ENCODE assay signal across 23 cellular contexts in the genomic region with DNA sequence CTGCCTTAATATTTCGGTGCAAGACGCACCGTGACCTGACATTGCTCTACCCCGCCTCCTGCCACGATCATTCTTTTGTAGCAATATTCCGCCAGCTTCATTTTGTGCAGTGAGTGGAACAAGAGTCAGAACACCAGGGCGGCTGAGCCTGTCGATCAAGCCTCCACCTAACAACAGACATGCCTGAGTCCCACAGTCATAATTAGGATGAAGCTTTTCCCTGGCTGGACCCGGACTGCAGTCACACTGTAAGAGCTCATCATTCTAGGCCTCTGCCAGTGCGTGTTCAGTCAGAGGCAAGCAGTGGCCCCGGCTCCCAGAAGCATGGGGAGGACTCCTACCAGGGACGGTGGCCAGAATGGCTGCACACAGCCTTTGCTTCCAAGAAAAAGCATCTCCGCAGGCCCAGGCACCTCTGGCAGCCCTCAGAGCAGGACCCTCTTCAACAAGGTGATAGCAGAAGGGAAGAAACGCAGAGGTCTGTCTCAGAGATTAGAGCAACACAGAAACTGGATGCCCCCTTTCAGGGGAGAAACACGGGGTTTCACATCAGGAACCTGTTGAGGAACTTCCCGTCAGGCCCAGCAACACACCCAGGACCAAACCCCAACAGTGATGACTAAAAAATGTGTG. TPM values are rescaled to one million over a fixed set of nuclear protein-coding genes. Genes with fewer than 3 reads are reported as not detected.
"Had no signal": no experiment of that assay in that cellular context is flagged by ENCODE, and none has a peak within 500 bp of the region (broad histone marks: within the 10 kb centered on the region; RNA-seq: fewer than 3 reads in every experiment).

No MANE protein-coding gene starts in this region.

- H3K9me3 ChIP-seq: ascending aorta, esophagus muscularis mucosa, suprapubic skin, transverse colon, vagina had no signal

- H3K4me3 Mint-ChIP-seq: activated naive CD4-positive, alpha-beta T cell treated with anti-CD3 and anti-CD28 coated beads, Interleukin-2, amount 50 U/mL, for 24 hours; natural killer cell; stimulated activated naive CD8-positive, alpha-beta T cell treated with anti-CD3 and anti-CD28 coated beads, Interleukin-15, amount 100 ng/mL, for 72 hours had no signal

- H3K4me3 ChIP-seq: ascending aorta, esophagus muscularis mucosa, suprapubic skin, transverse colon, vagina had no signal

- H3K36me3 Mint-ChIP-seq: activated naive CD4-positive, alpha-beta T cell treated with anti-CD3 and anti-CD28 coated beads, Interleukin-2, amount 50 U/mL, for 24 hours; natural killer cell had no signal

- H3K27me3 ChIP-seq: ascending aorta, esophagus muscularis mucosa, transverse colon, vagina had no signal

- H3K27ac Mint-ChIP-seq: activated naive CD4-positive, alpha-beta T cell treated with anti-CD3 and anti-CD28 coated beads, Interleukin-2, amount 50 U/mL, for 24 hours; natural killer cell had no signal

- H3K4me1 ChIP-seq: ascending aorta, suprapubic skin, vagina had no signal

- DNase-seq: activated CD4-positive, alpha-beta T cell treated with anti-CD3 and anti-CD28 coated beads for 1 hour; activated CD4-positive, alpha-beta T cell treated with anti-CD3 and anti-CD28 coated beads, Interleukin-2, amount 50 U/mL, for 4 hours; activated gamma-delta T cell; cerebellar nuclear complex; cortex of kidney; hypothalamus; kidney glomerular epithelial cell; mesenchymal stem cell; natural killer cell; occipital lobe; right cardiac atrium; stimulated activated CD4-positive, alpha-beta T cell treated with anti-CD3 and anti-CD28 coated beads, Interleukin-4, amount 100 ng/mL, for 1 hour; stimulated activated naive CD8-positive, alpha-beta T cell treated with anti-CD3 and anti-CD28 coated beads, Interleukin-15, amount 100 ng/mL, for 72 hours; T-helper 2 cell; transverse colon; WERI-Rb-1 had no signal

- H3K27ac ChIP-seq: ascending aorta, esophagus muscularis mucosa, suprapubic skin, transverse colon, vagina had no signal

- H3K9me3 Mint-ChIP-seq: activated naive CD4-positive, alpha-beta T cell treated with anti-CD3 and anti-CD28 coated beads, Interleukin-2, amount 50 U/mL, for 24 hours; natural killer cell had no signal

- H3K36me3 ChIP-seq: ascending aorta, esophagus muscularis mucosa, suprapubic skin, transverse colon, vagina, WERI-Rb-1 had no signal

- ATAC-seq: natural killer cell; right cardiac atrium; stimulated activated naive CD8-positive, alpha-beta T cell treated with anti-CD3 and anti-CD28 coated beads, Interleukin-15, amount 100 ng/mL, for 72 hours had no signal

- H3K4me1 Mint-ChIP-seq: activated naive CD4-positive, alpha-beta T cell treated with anti-CD3 and anti-CD28 coated beads, Interleukin-2, amount 50 U/mL, for 24 hours; natural killer cell; stimulated activated naive CD8-positive, alpha-beta T cell treated with anti-CD3 and anti-CD28 coated beads, Interleukin-15, amount 100 ng/mL, for 72 hours had no signal

RNA-seq across cellular contexts. Expression of a gene that starts 23.1 kb away (rescaled TPM):
- total RNA-seq: ascending aorta, esophagus muscularis mucosa, natural killer cell, occipital lobe, right cardiac atrium, transverse colon had no signal
- polyA plus RNA-seq: adipose tissue, right cardiac atrium had no signal

RNA-seq across cellular contexts. Expression of a gene that starts 56.9 kb away (rescaled TPM):
- total RNA-seq: ascending aorta, esophagus muscularis mucosa, natural killer cell, right cardiac atrium, suprapubic skin, transverse colon, vagina had no signal
- polyA plus RNA-seq: adipose tissue, right cardiac atrium, small intestine had no signal
